7 cellular contexts compared by ENCODE assay signal in the genomic region with DNA sequence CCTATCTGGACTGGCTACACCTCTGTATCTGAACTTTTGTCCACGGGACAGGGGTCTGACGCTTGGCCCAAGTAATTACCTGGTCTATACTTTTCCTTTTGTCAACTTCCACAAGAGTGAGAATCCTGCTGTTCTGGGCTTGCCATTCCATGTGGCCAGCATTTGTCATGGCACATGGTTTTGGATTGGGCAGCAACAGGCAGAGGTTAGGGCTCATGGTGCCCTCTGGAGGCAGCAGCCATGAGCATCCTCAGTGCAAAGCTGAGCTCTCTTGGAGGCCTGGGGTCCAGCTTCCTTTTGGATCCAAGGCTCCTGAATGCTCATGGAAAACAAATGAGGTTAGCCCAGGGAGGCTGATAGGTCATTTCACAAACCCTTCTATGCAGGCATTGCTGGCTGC. TPM values are rescaled to one million over a fixed set of nuclear protein-coding genes. Genes with fewer than 3 reads are reported as not detected.
DNase-seq lines count a peak whose midpoint lies in the region; ATAC-seq and TF ChIP-seq lines count a peak whose summit lies in the region.
"Had no signal": no experiment of that assay in that cellular context is flagged by ENCODE, and none has a peak within 500 bp of the region (broad histone marks: within the 10 kb centered on the region; RNA-seq: fewer than 3 reads in every experiment).

No MANE protein-coding gene starts in this region.

- CTCF ChIA-PET in activated CD8-positive, alpha-beta T cell treated with anti-CD3 and anti-CD28 coated beads, Interleukin-2, amount 10 ng/mL, durations not matched to agents 7 days and 5 days (lab: Charles Lee), result interaction anchor here (0.8 to 2.1 kb wide), 8 partner anchors 12 to 344 kb away, joined by 3 to 37 read pairs (median 4); no protein-coding TSS in a partner anchor

- H3K36me3 Mint-ChIP-seq in activated CD8-positive, alpha-beta T cell treated with anti-CD3 and anti-CD28 coated beads, Interleukin-2, amount 10 ng/mL, durations not matched to agents 7 days and 5 days (ENCODE audit: low read depth), result peaks cover 24% of the 10 kb centered on the region

- H3K27ac Mint-ChIP-seq in activated CD8-positive, alpha-beta T cell treated with anti-CD3 and anti-CD28 coated beads, Interleukin-2, amount 10 ng/mL, durations not matched to agents 7 days and 5 days, result no peak overlapping the region

- TF ChIP-seq POLR2A in uterus (IDR thresholded peaks at IDR 0.05), result no peak
- TF ChIP-seq POLR2A in sigmoid colon (IDR thresholded peaks at IDR 0.05), result no peak

- H3K4me1 ChIP-seq in uterus (no peaks in the 10 kb centered on the region), sigmoid colon (peaks cover 0 to 34% (median 22%) of the 10 kb centered on the region in 4 donors)

- POLR2A ChIA-PET in activated CD8-positive, alpha-beta T cell treated with anti-CD3 and anti-CD28 coated beads, Interleukin-2, amount 10 ng/mL, durations not matched to agents 7 days and 5 days (lab: Charles Lee), result interaction anchor here (0.6 kb wide), 1 partner anchor 85 kb away, joined by 3 read pairs; no protein-coding TSS in a partner anchor

- H3K36me3 ChIP-seq in uterus (no peaks in the 10 kb centered on the region), sigmoid colon (peaks cover 0 to 53% (median 24%) of the 10 kb centered on the region in 4 donors)

- intact Hi-C loops in uterus (cut with DNase I; ENCODE audit: low total_unique reads), result no loop called here
- intact Hi-C loops in sigmoid colon (cut with DNase I), result no loop called here

- H3K9me3 Mint-ChIP-seq in activated CD8-positive, alpha-beta T cell treated with anti-CD3 and anti-CD28 coated beads, Interleukin-2, amount 10 ng/mL, durations not matched to agents 7 days and 5 days (ENCODE audit: insufficient read depth), result no peaks in the 10 kb centered on the region
- H3K9me3 Mint-ChIP-seq: CD8-positive, alpha-beta memory T cell had no signal

- DNase-seq in NCI-H2171 treated with DMSO at 0.1 percent for 48 hours (lab: John Stamatoyannopoulos, UW) (peak; percentile 12), NCI-H2171 (lab: John Stamatoyannopoulos, UW) (no peak), retinal pigment epithelial cell (ENCODE audit: low read depth) (no peak), uterus (no peak), sigmoid colon (no peak)
- DNase-seq in activated CD8-positive, alpha-beta T cell treated with anti-CD3 and anti-CD28 coated beads, Interleukin-2, amount 10 ng/mL, durations not matched to agents 7 days and 5 days, result peak; percentile 36
- DNase-seq: CD8-positive, alpha-beta memory T cell had no signal

- H3K27ac ChIP-seq in uterus (no peak overlapping the region), sigmoid colon (no peak overlapping the region)

- no peak overlapping the region for H3K4me3 Mint-ChIP-seq in activated CD8-positive, alpha-beta T cell treated with anti-CD3 and anti-CD28 coated beads, Interleukin-2, amount 10 ng/mL, durations not matched to agents 7 days and 5 days
- H3K4me3 Mint-ChIP-seq: CD8-positive, alpha-beta memory T cell had no signal

- H3K27me3 Mint-ChIP-seq in activated CD8-positive, alpha-beta T cell treated with anti-CD3 and anti-CD28 coated beads, Interleukin-2, amount 10 ng/mL, durations not matched to agents 7 days and 5 days (ENCODE audit: low read depth), result no peaks in the 10 kb centered on the region
- H3K27me3 Mint-ChIP-seq: CD8-positive, alpha-beta memory T cell had no signal

- H3K4me1 Mint-ChIP-seq in activated CD8-positive, alpha-beta T cell treated with anti-CD3 and anti-CD28 coated beads, Interleukin-2, amount 10 ng/mL, durations not matched to agents 7 days and 5 days (ENCODE audit: low read depth), result peaks cover 2% of the 10 kb centered on the region

- H3K27me3 ChIP-seq in uterus (no peaks in the 10 kb centered on the region), sigmoid colon (no peaks in the 10 kb centered on the region)

- TF ChIP-seq CTCF in retinal pigment epithelial cell (conservative IDR thresholded peaks at IDR 0.05; ENCODE audit: low read depth, low read length) (peak; percentile 46), uterus (IDR thresholded peaks at IDR 0.05) (peak in 2 of 4 experiments; percentile 10 to 20), sigmoid colon (IDR thresholded peaks at IDR 0.05) (no peak)

- no peak overlapping the region for H3K4me3 ChIP-seq in retinal pigment epithelial cell (ENCODE audit: low read length)
- H3K4me3 ChIP-seq in uterus, result no peak overlapping the region
- H3K4me3 ChIP-seq in sigmoid colon, result no peak overlapping the region

- peak; percentile 67 for ATAC-seq in activated CD8-positive, alpha-beta T cell treated with anti-CD3 and anti-CD28 coated beads, Interleukin-2, amount 10 ng/mL, durations not matched to agents 7 days and 5 days

- no peak for TF ChIP-seq EP300 in sigmoid colon (IDR thresholded peaks at IDR 0.05)

- H3K9me3 ChIP-seq in uterus (no peaks in the 10 kb centered on the region), sigmoid colon (no peaks in the 10 kb centered on the region)

- whole genome bisulfite sequencing in sigmoid colon, 2 donors, result 93 to 97% methylated on average over 2 of the region's 2 CpGs

RNA-seq across cellular contexts. Expression of a gene that starts 7.5 kb away (rescaled TPM):
- 100 to 1,000 TPM; 111 to 113 TPM for total RNA-seq in activated CD8-positive, alpha-beta T cell treated with anti-CD3 and anti-CD28 coated beads, Interleukin-2, amount 10 ng/mL, durations not matched to agents 7 days and 5 days
- total RNA-seq in uterus (10 to 100 TPM; 19.4 to 63.7 (median 50.7) TPM), sigmoid colon (10 to 100 TPM; 24.5 to 42.4 (median 32.2) TPM)
- 10 to 100 TPM; 28.8 to 48.9 (median 42.3) TPM for polyA plus RNA-seq in sigmoid colon

RNA-seq across cellular contexts. Expression of a gene that starts 17.8 kb away (rescaled TPM):
- total RNA-seq in activated CD8-positive, alpha-beta T cell treated with anti-CD3 and anti-CD28 coated beads, Interleukin-2, amount 10 ng/mL, durations not matched to agents 7 days and 5 days, result 10 to 100 TPM; 58.9 to 63.6 TPM
- 10 to 100 TPM; 29.4 to 70.2 (median 52.8) TPM for total RNA-seq in uterus
- 10 to 100 TPM; 27.5 to 53.7 (median 41.8) TPM for total RNA-seq in sigmoid colon
- 10 to 100 TPM in 2 of 3 donors, 1 to 10 TPM in 1; 9.6 to 38.3 (median 19.0) TPM for polyA plus RNA-seq in sigmoid colon

RNA-seq across cellular contexts. Expression of a gene that starts 18.6 kb away (rescaled TPM):
- total RNA-seq in activated CD8-positive, alpha-beta T cell treated with anti-CD3 and anti-CD28 coated beads, Interleukin-2, amount 10 ng/mL, durations not matched to agents 7 days and 5 days, result 100 to 1,000 TPM; 125 to 134 TPM
- total RNA-seq in uterus (10 to 100 TPM; 43.8 to 76.1 (median 65.4) TPM), sigmoid colon (100 to 1,000 TPM in 1 of 4 donors, 10 to 100 TPM in 3; 50.8 to 106 (median 85.4) TPM)
- polyA plus RNA-seq in sigmoid colon, result 100 to 1,000 TPM in 1 of 3 donors, 10 to 100 TPM in 2; 93.8 to 115 (median 99.7) TPM

RNA-seq across cellular contexts. Expression of a gene that starts 19.4 kb away (rescaled TPM):
- 1 to 10 TPM; 1.2 to 1.4 TPM for total RNA-seq in activated CD8-positive, alpha-beta T cell treated with anti-CD3 and anti-CD28 coated beads, Interleukin-2, amount 10 ng/mL, durations not matched to agents 7 days and 5 days
- 1 to 10 TPM in 1 of 4 donors, not detected in 3; 2.1 TPM for total RNA-seq in uterus
- not detected for total RNA-seq in sigmoid colon
- polyA plus RNA-seq in sigmoid colon, result 1 to 10 TPM in 1 of 3 donors, not detected in 2; 1.1 TPM

RNA-seq across cellular contexts. Expression of a gene that starts 23.2 kb away (rescaled TPM):
- 10 to 100 TPM; 50.2 to 52.4 TPM for total RNA-seq in activated CD8-positive, alpha-beta T cell treated with anti-CD3 and anti-CD28 coated beads, Interleukin-2, amount 10 ng/mL, durations not matched to agents 7 days and 5 days
- total RNA-seq in uterus (100 to 1,000 TPM in 1 of 4 donors, 10 to 100 TPM in 3; 43.3 to 105 (median 57.6) TPM), sigmoid colon (10 to 100 TPM; 63.9 to 85.6 (median 75.2) TPM)
- polyA plus RNA-seq in sigmoid colon, result 10 to 100 TPM; 16.2 to 23.4 (median 20.8) TPM

Comparison
In these comparisons a context has a peak if more than half of its experiments do, and no peak if none do; other contexts are left out.
1. DNase-seq: peak in NCI-H2171 treated with DMSO at 0.1 percent for 48 hours (single experiment) and activated CD8-positive, alpha-beta T cell treated with anti-CD3 and anti-CD28 coated beads, Interleukin-2, amount 10 ng/mL, durations not matched to agents 7 days and 5 days (single experiment); none in NCI-H2171 (single experiment), retinal pigment epithelial cell (single experiment), uterus (0 of 2) and sigmoid colon (single experiment).